8 cellular contexts compared by ENCODE assay signal in the genomic region with DNA sequence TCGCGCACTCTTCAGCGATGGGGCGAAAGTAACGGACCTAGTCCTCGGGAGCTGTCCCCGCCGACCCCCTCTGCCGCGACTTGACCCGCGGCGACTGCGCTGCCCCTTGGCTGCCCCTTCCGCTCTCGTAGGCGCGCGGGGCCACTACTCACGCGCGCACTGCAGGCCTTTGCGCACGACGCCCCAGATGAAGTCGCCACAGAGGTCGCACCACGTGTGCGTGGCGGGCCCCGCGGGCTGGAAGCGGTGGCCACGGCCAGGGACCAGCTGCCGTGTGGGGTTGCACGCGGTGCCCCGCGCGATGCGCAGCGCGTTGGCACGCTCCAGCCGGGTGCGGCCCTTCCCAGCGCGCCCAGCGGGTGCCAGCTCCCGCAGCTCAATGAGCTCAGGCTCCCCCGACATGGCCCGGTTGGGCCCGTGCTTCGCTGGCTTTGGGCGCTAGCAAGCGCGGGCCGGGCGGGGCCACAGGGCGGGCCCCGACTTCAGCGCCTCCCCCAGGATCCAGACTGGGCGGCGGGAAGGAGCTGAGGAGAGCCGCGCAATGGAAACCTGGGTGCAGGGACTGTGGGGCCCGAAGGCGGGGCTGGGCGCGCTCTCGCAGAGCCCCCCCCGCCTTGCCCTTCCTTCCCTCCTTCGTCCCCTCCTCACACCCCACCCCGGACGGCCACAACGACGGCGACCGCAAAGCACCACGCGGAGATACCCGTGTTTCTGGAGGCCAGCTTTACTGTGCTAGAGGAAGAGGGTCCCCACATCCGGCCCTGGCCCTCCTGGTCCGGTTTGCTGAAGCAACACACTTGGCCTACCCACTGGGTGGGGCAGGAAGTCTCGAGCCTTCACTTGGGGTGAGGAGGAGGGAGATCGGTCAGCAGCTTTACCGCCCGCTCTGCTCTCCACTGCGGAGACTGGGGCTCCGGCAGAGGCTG. TPM values are rescaled to one million over a fixed set of nuclear protein-coding genes. Genes with fewer than 3 reads are reported as not detected.
DNase-seq lines count a peak whose midpoint lies in the region; ATAC-seq, FAIRE-seq and TF ChIP-seq lines count a peak whose summit lies in the region.

A gene with protein sequence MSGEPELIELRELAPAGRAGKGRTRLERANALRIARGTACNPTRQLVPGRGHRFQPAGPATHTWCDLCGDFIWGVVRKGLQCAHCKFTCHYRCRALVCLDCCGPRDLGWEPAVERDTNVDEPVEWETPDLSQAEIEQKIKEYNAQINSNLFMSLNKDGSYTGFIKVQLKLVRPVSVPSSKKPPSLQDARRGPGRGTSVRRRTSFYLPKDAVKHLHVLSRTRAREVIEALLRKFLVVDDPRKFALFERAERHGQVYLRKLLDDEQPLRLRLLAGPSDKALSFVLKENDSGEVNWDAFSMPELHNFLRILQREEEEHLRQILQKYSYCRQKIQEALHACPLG (minus strand): TSS at position 433 of the 926 bp plus-strand sequence. CDS start 31 bp downstream, at position 402.

- CTCF ChIA-PET in HEK293T (lab: Yijun Ruan, JAX), result no interaction called here

- no peak for TF ChIP-seq CTCF in ascending aorta (IDR thresholded peaks at IDR 0.05)

- FAIRE-seq in small intestine (lab: Jason Lieb, UNC), result no peak

- no peaks in the 10 kb centered on the region for H3K9me3 ChIP-seq in ascending aorta
- no peaks in the 10 kb centered on the region for H3K9me3 ChIP-seq in small intestine (ENCODE audit: control insufficient read depth, low read depth)

- peak; percentile 95 for DNase-seq in SKM-1 treated with dmso at 0.1 percent for 144 hours (lab: John Stamatoyannopoulos, UW; ENCODE audit: unreplicated experiment)
- DNase-seq in ascending aorta (ENCODE audit: low spot score in 2 of 2), result peak; percentile 58 to 86
- peak; percentile 74 for DNase-seq in small intestine
- no peak for DNase-seq in HEK293T (ENCODE audit: extremely low spot score)
- no peak for DNase-seq in globus pallidus (ENCODE audit: low spot score)
- no peak for DNase-seq in HuH-7 (ENCODE audit: low spot score)

- intact Hi-C loops in ascending aorta (cut with DNase I), result no loop called here

- WGBS in small intestine, 3 donors, result 4 to 16% (median 9%) methylated on average over 59 to 90 of the region's 90 CpGs

- H3K27ac ChIP-seq in ascending aorta, result peak within 1 kb of the TSS; percentile 99
- H3K27ac ChIP-seq in small intestine (ENCODE audit: low read depth in 1 of 2, low read length in 1 of 2), result peak within 1 kb of the TSS; percentile 73 to 88

- H3K36me3 ChIP-seq in ascending aorta, result no peaks in the 10 kb centered on the region
- H3K36me3 ChIP-seq in small intestine (ENCODE audit: control insufficient read depth in 2 of 2, insufficient read depth in 2 of 2, low read length in 2 of 2), result no peaks in the 10 kb centered on the region

- POLR2A ChIA-PET in HEK293T (lab: Yijun Ruan, JAX), result no interaction called here

- H3K27me3 ChIP-seq in ascending aorta (no peaks in the 10 kb centered on the region), small intestine (ENCODE audit: control insufficient read depth in 2 of 2, insufficient read depth in 2 of 2, low read length in 2 of 2) (no peaks in the 10 kb centered on the region)

- peak; percentile 28 for ATAC-seq in GM21390 (IDR thresholded peaks at IDR 0.05; ENCODE audit: unreplicated experiment)

- H3K4me3 ChIP-seq in ascending aorta (peak within 1 kb of the TSS; percentile 68 to 96), iPS-11a (ENCODE audit: low read depth, low read length) (peak within 1 kb of the TSS; percentile 27), small intestine (ENCODE audit: low read depth in 1 of 2, low read length in 2 of 2) (peak within 1 kb of the TSS; percentile 48 to 50)

- H3K4me1 ChIP-seq in ascending aorta, result peaks cover 19 to 52% of the 10 kb centered on the region in 2 donors
- H3K4me1 ChIP-seq in small intestine (ENCODE audit: control insufficient read depth in 2 of 2, insufficient read depth in 1 of 2, low read depth in 1 of 2, low read length in 1 of 2), result no peaks in the 10 kb centered on the region

TF ChIP-seq in HEK293T, 16 proteins besides CTCF, POLR2A, EP300 and RAD21:
- TF ChIP-seq SP1 (IDR thresholded peaks at IDR 0.05), result no peak
- TF ChIP-seq BHLHE40 (IDR thresholded peaks at IDR 0.05; ENCODE audit: borderline replicate concordance), result no peak
- no peak for TF ChIP-seq LEF1 (IDR thresholded peaks at IDR 0.05; ENCODE audit: borderline replicate concordance)
- TF ChIP-seq, protein P1, sequence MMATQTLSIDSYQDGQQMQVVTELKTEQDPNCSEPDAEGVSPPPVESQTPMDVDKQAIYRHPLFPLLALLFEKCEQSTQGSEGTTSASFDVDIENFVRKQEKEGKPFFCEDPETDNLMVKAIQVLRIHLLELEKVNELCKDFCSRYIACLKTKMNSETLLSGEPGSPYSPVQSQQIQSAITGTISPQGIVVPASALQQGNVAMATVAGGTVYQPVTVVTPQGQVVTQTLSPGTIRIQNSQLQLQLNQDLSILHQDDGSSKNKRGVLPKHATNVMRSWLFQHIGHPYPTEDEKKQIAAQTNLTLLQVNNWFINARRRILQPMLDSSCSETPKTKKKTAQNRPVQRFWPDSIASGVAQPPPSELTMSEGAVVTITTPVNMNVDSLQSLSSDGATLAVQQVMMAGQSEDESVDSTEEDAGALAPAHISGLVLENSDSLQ (IDR thresholded peaks at IDR 0.05), result no peak
- TF ChIP-seq L3MBTL2 (conservative IDR thresholded peaks at IDR 0.05), result no peak
- TF ChIP-seq SUZ12 (IDR thresholded peaks at IDR 0.05), result no peak
- no peak for TF ChIP-seq ELF4 (IDR thresholded peaks at IDR 0.05)
- no peak for TF ChIP-seq TARDBP (IDR thresholded peaks at IDR 0.05)
- no peak for TF ChIP-seq ZNF384 (IDR thresholded peaks at IDR 0.05)
- TF ChIP-seq CTBP1 (IDR thresholded peaks at IDR 0.05; ENCODE audit: borderline replicate concordance), result no peak
- no peak for TF ChIP-seq ARNT (IDR thresholded peaks at IDR 0.05)
- no peak for TF ChIP-seq FOXM1 (IDR thresholded peaks at IDR 0.05; ENCODE audit: borderline replicate concordance)
- TF ChIP-seq HDGF (IDR thresholded peaks at IDR 0.05; ENCODE audit: borderline replicate concordance), result no peak
- TF ChIP-seq FOXK2 (IDR thresholded peaks at IDR 0.05), result no peak
- no peak for TF ChIP-seq FOXA1 (IDR thresholded peaks at IDR 0.05)
- TF ChIP-seq NFRKB (IDR thresholded peaks at IDR 0.05), result no peak

RNA-seq across cellular contexts. Expression of the gene that starts here (rescaled TPM):
- 34.9 TPM for total RNA-seq in ascending aorta
- polyA plus RNA-seq in small intestine, result 10 to 100 TPM; 19.7 to 39.0 (median 32.7) TPM

Comparison
In these comparisons a context has a peak if more than half of its experiments do, and no peak if none do; other contexts are left out.
1. DNase-seq: peak in SKM-1 treated with dmso at 0.1 percent for 144 hours (single experiment), ascending aorta (2 of 2) and small intestine (single experiment); none in HEK293T (single experiment), globus pallidus (single experiment) and HuH-7 (single experiment).
2. H3K4me3 ChIP-seq: peak in every context shown above with its lines; median percentile 82 in ascending aorta; 49 in small intestine; 27 in iPS-11a.